Comparison of ENCODE assay signal across 8 cellular contexts in genomic region chr11:102476812-102477211, GRCh38. TPM values are rescaled to one million over a fixed set of nuclear protein-coding genes. Genes with fewer than 3 reads are reported as not detected.
A peak's percentile ranks its signal among the peaks of the same experiment; 100 is the strongest.
DNase-seq lines count a peak whose midpoint lies in the region; ATAC-seq and TF ChIP-seq lines count a peak whose summit lies in the region.

No MANE protein-coding gene starts in this region.

- H3K36me3 ChIP-seq in A673 (ENCODE audit: insufficient read depth, low read length, poor library complexity, severe bottlenecking) (no peaks in the 10 kb centered on the region), lung (ENCODE audit: control insufficient read depth in 2 of 2, insufficient read depth in 2 of 2, low read length in 2 of 2) (no peaks in the 10 kb centered on the region)

- intact Hi-C loops in A673 (cut with micrococcal nuclease; ENCODE audit: unreplicated experiment), result no loop called here
- intact Hi-C loops in activated T-helper 1 cell treated with anti-CD3 and anti-CD28 coated beads, Interleukin-12 subunit alpha, Interleukin-12 subunit beta, Interleukin-2, Interleukin-4 antibody, amounts not matched to agents 30 ng/mL and 10 ng/mL and 1 ng/mL, durations not matched to agents 14 hours and 24 hours and 36 hours (cut with micrococcal nuclease), result loop anchor here (1.0 kb wide), 2 partner anchors 8 to 18 kb away; no protein-coding TSS in a partner anchor

- DNase-seq in A673 (ENCODE audit: low spot score) (no peak), NCI-H146 treated with DMSO at 0.1 percent for 48 hours (lab: John Stamatoyannopoulos, UW; ENCODE audit: unreplicated experiment) (peak; percentile 19), lung (ENCODE audit: low spot score) (peak; percentile 39), AG08396 (ENCODE audit: low spot score) (no peak), omental fat pad (ENCODE audit: low spot score) (no peak)
- no peak for DNase-seq in activated T-helper 1 cell treated with anti-CD3 and anti-CD28 coated beads, Interleukin-12 subunit alpha, Interleukin-12 subunit beta, Interleukin-2, Interleukin-4 antibody, amounts not matched to agents 30 ng/mL and 10 ng/mL and 1 ng/mL, durations not matched to agents 14 hours and 24 hours and 36 hours (ENCODE audit: low spot score)

- H3K36me3 Mint-ChIP-seq in activated T-helper 1 cell treated with anti-CD3 and anti-CD28 coated beads, Interleukin-12 subunit alpha, Interleukin-12 subunit beta, Interleukin-2, Interleukin-4 antibody, amounts not matched to agents 30 ng/mL and 10 ng/mL and 1 ng/mL, durations not matched to agents 14 hours and 24 hours and 36 hours (ENCODE audit: low read depth), result peaks cover 5% of the 10 kb centered on the region

- ATAC-seq in GM19395 (IDR thresholded peaks at IDR 0.05; ENCODE audit: unreplicated experiment) (peak; percentile 18), lung (ENCODE audit: insufficient read depth, low FRiP score) (peak; percentile 41), HG03175 (IDR thresholded peaks at IDR 0.05; ENCODE audit: unreplicated experiment) (no peak), omental fat pad (ENCODE audit: low FRiP score) (no peak)

- H3K27ac ChIP-seq in A673 (ENCODE audit: low read depth, low read length, poor library complexity, severe bottlenecking), result peak overlapping the region; percentile 5
- no peak overlapping the region for H3K27ac ChIP-seq in lung (ENCODE audit: low read depth in 1 of 2, low read length in 1 of 2)

- peak overlapping the region; percentile 88 for H3K27ac Mint-ChIP-seq in activated T-helper 1 cell treated with anti-CD3 and anti-CD28 coated beads, Interleukin-12 subunit alpha, Interleukin-12 subunit beta, Interleukin-2, Interleukin-4 antibody, amounts not matched to agents 30 ng/mL and 10 ng/mL and 1 ng/mL, durations not matched to agents 14 hours and 24 hours and 36 hours

- H3K27me3 ChIP-seq in A673 (replicated peaks; ENCODE audit: insufficient read depth, low read depth, low read length, poor library complexity) (no peaks in the 10 kb centered on the region), lung (ENCODE audit: control insufficient read depth, insufficient read depth) (no peaks in the 10 kb centered on the region)

- peaks cover 64% of the 10 kb centered on the region for H3K4me1 Mint-ChIP-seq in activated T-helper 1 cell treated with anti-CD3 and anti-CD28 coated beads, Interleukin-12 subunit alpha, Interleukin-12 subunit beta, Interleukin-2, Interleukin-4 antibody, amounts not matched to agents 30 ng/mL and 10 ng/mL and 1 ng/mL, durations not matched to agents 14 hours and 24 hours and 36 hours (ENCODE audit: low read depth)

- POLR2A ChIA-PET in A673 (lab: Charles Lee; ENCODE audit: low non-redundant PET), result no interaction called here

- H3K4me1 ChIP-seq in A673 (ENCODE audit: insufficient read depth, low read length, poor library complexity, severe bottlenecking) (peaks cover 19% of the 10 kb centered on the region), lung (ENCODE audit: control insufficient read depth in 2 of 2, insufficient read depth in 2 of 2, low read length in 2 of 2) (peaks cover 0 to 2% of the 10 kb centered on the region in 2 donors)

- BruUV-seq in A673 (replicated peaks; lab: Mats Ljungman, UMichigan), result no TSS peak

- no peaks in the 10 kb centered on the region for H3K9me3 Mint-ChIP-seq in activated T-helper 1 cell treated with anti-CD3 and anti-CD28 coated beads, Interleukin-12 subunit alpha, Interleukin-12 subunit beta, Interleukin-2, Interleukin-4 antibody, amounts not matched to agents 30 ng/mL and 10 ng/mL and 1 ng/mL, durations not matched to agents 14 hours and 24 hours and 36 hours

- CTCF ChIA-PET in A673 (lab: Charles Lee), result no interaction called here

- H3K27me3 Mint-ChIP-seq in activated T-helper 1 cell treated with anti-CD3 and anti-CD28 coated beads, Interleukin-12 subunit alpha, Interleukin-12 subunit beta, Interleukin-2, Interleukin-4 antibody, amounts not matched to agents 30 ng/mL and 10 ng/mL and 1 ng/mL, durations not matched to agents 14 hours and 24 hours and 36 hours (ENCODE audit: insufficient read depth), result peaks cover 2% of the 10 kb centered on the region

- no peaks in the 10 kb centered on the region for H3K9me3 ChIP-seq in A673 (ENCODE audit: low read depth, low read length, poor library complexity, severe bottlenecking)
- H3K9me3 ChIP-seq in lung (ENCODE audit: control insufficient read depth in 2 of 2, insufficient read depth in 1 of 2, low read length in 1 of 2), result no peaks in the 10 kb centered on the region

- H3K4me3 Mint-ChIP-seq in activated T-helper 1 cell treated with anti-CD3 and anti-CD28 coated beads, Interleukin-12 subunit alpha, Interleukin-12 subunit beta, Interleukin-2, Interleukin-4 antibody, amounts not matched to agents 30 ng/mL and 10 ng/mL and 1 ng/mL, durations not matched to agents 14 hours and 24 hours and 36 hours, result peak overlapping the region; percentile 40

- no peak for TF ChIP-seq CTCF in A673 (conservative IDR thresholded peaks at IDR 0.05; ENCODE audit: low read depth, low read length)
- TF ChIP-seq CTCF in lung (IDR thresholded peaks at IDR 0.05; ENCODE audit: control extremely low read depth, extremely low read depth), result no peak
- TF ChIP-seq CTCF in omental fat pad (IDR thresholded peaks at IDR 0.05), result no peak

- 13 to 29% methylated on average over 1 of the region's 1 CpG for WGBS in lung, 2 donors

- H3K4me3 ChIP-seq in A673 (ENCODE audit: low read depth, low read length, poor library complexity, severe bottlenecking) (no peak overlapping the region), lung (no peak overlapping the region)

RNA-seq across cellular contexts. Expression of gene TMEM123, which starts 24.2 kb away (rescaled TPM):
- 210 and 214 TPM in 2 replicates for total RNA-seq in A673 (2021)
- 206 and 231 TPM in 2 replicates for total RNA-seq in activated T-helper 1 cell treated with anti-CD3 and anti-CD28 coated beads, Interleukin-12 subunit alpha, Interleukin-12 subunit beta, Interleukin-2, Interleukin-4 antibody, amounts not matched to agents 30 ng/mL and 10 ng/mL and 1 ng/mL, durations not matched to agents 14 hours and 24 hours and 36 hours
- total RNA-seq in lung, result 100 to 1,000 TPM; 117 to 245 TPM
- polyA plus RNA-seq in lung, result 10 to 100 TPM; 53.6 to 83.5 TPM
- 100 to 1,000 TPM in 2 of 4 donors, 10 to 100 TPM in 2; 81.8 to 109 (median 98.8) TPM for total RNA-seq in omental fat pad

RNA-seq across cellular contexts. Expression of gene MMP7, which starts 53.7 kb away (rescaled TPM):
- total RNA-seq in A673 (2021), result 0.34 TPM in 1 of 2 replicates, not detected in the other
- total RNA-seq in activated T-helper 1 cell treated with anti-CD3 and anti-CD28 coated beads, Interleukin-12 subunit alpha, Interleukin-12 subunit beta, Interleukin-2, Interleukin-4 antibody, amounts not matched to agents 30 ng/mL and 10 ng/mL and 1 ng/mL, durations not matched to agents 14 hours and 24 hours and 36 hours, result not detected in 2 replicates
- 100 to 1,000 TPM in 1 of 2 donors, 10 to 100 TPM in 1; 30.4 to 433 TPM for total RNA-seq in lung
- polyA plus RNA-seq in lung, result 10 to 100 TPM; 17.9 to 21.9 TPM
- 10 to 100 TPM in 1 of 4 donors, 1 to 10 TPM in 1, not detected in 2; 2.1 to 34.2 TPM for total RNA-seq in omental fat pad

Comparison
In these comparisons a context has a peak if more than half of its experiments do, and no peak if none do; other contexts are left out.
1. DNase-seq: peak in NCI-H146 treated with DMSO at 0.1 percent for 48 hours (single experiment) and lung (single experiment); none in A673 (single experiment), activated T-helper 1 cell treated with anti-CD3 and anti-CD28 coated beads, Interleukin-12 subunit alpha, Interleukin-12 subunit beta, Interleukin-2, Interleukin-4 antibody, amounts not matched to agents 30 ng/mL and 10 ng/mL and 1 ng/mL, durations not matched to agents 14 hours and 24 hours and 36 hours (single experiment), AG08396 (single experiment) and omental fat pad (single experiment).
2. ATAC-seq: peak in GM19395 (single experiment) and lung (single experiment); none in HG03175 (single experiment) and omental fat pad (single experiment).